In the genomic region with DNA sequence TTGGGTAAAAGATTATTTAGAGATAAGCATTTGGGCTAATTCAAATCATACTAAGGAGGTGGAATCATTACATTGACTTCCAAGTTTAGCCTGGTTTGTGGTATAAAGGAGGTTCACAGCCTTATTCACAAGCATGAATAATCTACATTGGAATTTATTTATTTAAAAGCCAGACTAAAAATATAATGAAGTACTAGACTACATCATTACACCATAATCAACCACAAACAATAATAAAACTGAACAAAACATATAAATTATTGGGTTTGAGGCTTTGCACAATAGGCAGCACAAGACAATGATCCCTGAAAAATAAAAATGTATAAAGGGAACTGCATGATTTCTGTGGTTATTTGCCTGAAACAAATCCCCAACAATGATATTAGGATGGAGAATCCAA, we compare ENCODE assay signal across 29 cellular contexts.
A peak's percentile ranks its signal among the peaks of the same experiment; 100 is the strongest.
DNase-seq lines count a peak whose midpoint lies in the region; FAIRE-seq and TF ChIP-seq lines count a peak whose summit lies in the region.
"Had no signal": no experiment of that assay in that cellular context is flagged by ENCODE, and none has a peak within 500 bp of the region (broad histone marks: within the 10 kb centered on the region; RNA-seq: fewer than 3 reads in every experiment).

No MANE protein-coding gene starts in this region.

- no peaks in the 10 kb centered on the region for H3K36me3 Mint-ChIP-seq in MCF 10A (ENCODE audit: insufficient read depth, unreplicated experiment)
- H3K36me3 Mint-ChIP-seq in astrocyte (ENCODE audit: low read depth, unreplicated experiment) = no peaks in the 10 kb centered on the region
- H3K36me3 Mint-ChIP-seq: T-cell had no signal

- H3K4me2 ChIP-seq in astrocyte (ENCODE audit: low read length) = peak overlapping the region; percentile 51

- H3K27ac Mint-ChIP-seq in MCF 10A (ENCODE audit: low read depth, unreplicated experiment) (no peak overlapping the region), astrocyte (ENCODE audit: unreplicated experiment) (peak overlapping the region; percentile 84)
- H3K27ac Mint-ChIP-seq: activated CD4-positive, alpha-beta T cell treated with anti-CD3 and anti-CD28 coated beads for 36 hours; nephron progenitor cell; T-cell had no signal

- FAIRE-seq in astrocyte (lab: Jason Lieb, UNC) = no peak
- FAIRE-seq: TTC549 had no signal

- H3K36me3 ChIP-seq in breast epithelium (no peaks in the 10 kb centered on the region), astrocyte (ENCODE audit: insufficient read depth, low read length) (no peaks in the 10 kb centered on the region)
- H3K36me3 ChIP-seq: heart left ventricle, left lung, right lobe of liver, upper lobe of left lung had no signal

- H3K27me3 ChIP-seq in breast epithelium (no peaks in the 10 kb centered on the region), astrocyte (ENCODE audit: insufficient read depth, low read length) (no peaks in the 10 kb centered on the region)
- H3K27me3 ChIP-seq: heart left ventricle, left lung, right lobe of liver, upper lobe of left lung had no signal

- H3K79me2 ChIP-seq in astrocyte (ENCODE audit: insufficient read depth, low read length) = no peaks in the 10 kb centered on the region

- DNase-seq in MCF 10A (ENCODE audit: unreplicated experiment) = peak; percentile 4
- no peak for DNase-seq in breast epithelium (ENCODE audit: low spot score in 2 of 2)
- DNase-seq in astrocyte (ENCODE audit: low read depth) = peak; percentile 94
- DNase-seq in fibroblast of the aortic adventitia (ENCODE audit: low read depth) = peak; percentile 52
- DNase-seq in stromal cell of bone marrow (ENCODE audit: low read depth) = peak; percentile 40
- no peak for DNase-seq in head of caudate nucleus
- no peak for DNase-seq in GM10266 (ENCODE audit: extremely low spot score)
- DNase-seq in COR-L47 (lab: John Stamatoyannopoulos, UW) = no peak
- DNase-seq: activated CD4-positive, alpha-beta T cell treated with anti-CD3 and anti-CD28 coated beads for 36 hours; activated CD8-positive, alpha-beta memory T cell treated with anti-CD3 and anti-CD28 coated beads for 24 hours; activated naive CD4-positive, alpha-beta T cell treated with anti-CD3 and anti-CD28 coated beads, Interleukin-2, amount 50 U/mL, for 16 hours; activated T-cell treated with anti-CD3 and anti-CD28 coated beads, Interleukin-2, amount 50 U/mL, for 4 hours; anterior cingulate cortex; C1 segment of cervical spinal cord; effector memory CD4-positive, alpha-beta T cell; heart left ventricle; left lung; NCI-H1048; NCI-H2029; nephron progenitor cell; OCI-M1; right lobe of liver; SHP77 treated with DMSO at 0.1 percent for 48 hours; stimulated activated CD4-positive, alpha-beta T cell treated with anti-CD3 and anti-CD28 coated beads, Interleukin-15, amount 100 ng/mL, for 24 hours; stimulated activated CD8-positive, alpha-beta memory T cell treated with anti-CD3 and anti-CD28 coated beads, Interleukin-4, amount 100 ng/mL, for 48 hours; T-cell; upper lobe of left lung had no signal

- BruUV-seq in MCF 10A (replicated peaks; lab: Mats Ljungman, UMichigan) = no TSS peak

- H4K20me1 ChIP-seq in astrocyte (ENCODE audit: insufficient read depth, low read length) = no peaks in the 10 kb centered on the region

- H2AFZ ChIP-seq in astrocyte (ENCODE audit: low read depth, low read length) = no peak overlapping the region

- H3K27me3 Mint-ChIP-seq in MCF 10A (ENCODE audit: insufficient read depth, unreplicated experiment) (no peaks in the 10 kb centered on the region), astrocyte (ENCODE audit: low read depth, unreplicated experiment) (no peaks in the 10 kb centered on the region)
- H3K27me3 Mint-ChIP-seq: activated CD4-positive, alpha-beta T cell treated with anti-CD3 and anti-CD28 coated beads for 36 hours; T-cell had no signal

- no peaks in the 10 kb centered on the region for H3K4me1 ChIP-seq in breast epithelium
- H3K4me1 ChIP-seq in astrocyte (ENCODE audit: insufficient read depth, low read length) = peaks cover 17% of the 10 kb centered on the region
- H3K4me1 ChIP-seq: heart left ventricle, left lung, right lobe of liver, upper lobe of left lung had no signal

- POLR2A ChIA-PET in MCF 10A (lab: Yijun Ruan, JAX) = no interaction called here

- CTCF ChIA-PET in MCF 10A (lab: Yijun Ruan, JAX) = no interaction called here

- intact Hi-C loops in MCF 10A (cut with micrococcal nuclease) = no loop called here
- intact Hi-C loops in breast epithelium (cut with DNase I; ENCODE audit: low total_unique reads) = no loop called here
- intact Hi-C loops in head of caudate nucleus (cut with DNase I) = no loop called here

- H3K4me3 ChIP-seq in breast epithelium = no peak overlapping the region
- H3K4me3 ChIP-seq in astrocyte (ENCODE audit: insufficient read depth, low read depth, low read length) = no peak overlapping the region
- H3K4me3 ChIP-seq in fibroblast of the aortic adventitia (ENCODE audit: low read depth, low read length) = no peak overlapping the region
- H3K4me3 ChIP-seq: heart left ventricle, left lung, right lobe of liver, upper lobe of left lung had no signal

- no peak for TF ChIP-seq POLR2A in breast epithelium (IDR thresholded peaks at IDR 0.05)

- H3K4me1 Mint-ChIP-seq in MCF 10A (ENCODE audit: insufficient read depth, unreplicated experiment) = no peaks in the 10 kb centered on the region
- H3K4me1 Mint-ChIP-seq in astrocyte (ENCODE audit: low read depth, unreplicated experiment) = peaks cover 14% of the 10 kb centered on the region
- H3K4me1 Mint-ChIP-seq: activated CD4-positive, alpha-beta T cell treated with anti-CD3 and anti-CD28 coated beads for 36 hours; nephron progenitor cell; T-cell had no signal

- H3K27ac ChIP-seq in breast epithelium (no peak overlapping the region), astrocyte (ENCODE audit: low read depth, low read length) (peak overlapping the region; percentile 77)
- H3K27ac ChIP-seq: 22Rv1, heart left ventricle, left lung, right lobe of liver, upper lobe of left lung had no signal

- H3K9me3 Mint-ChIP-seq in MCF 10A (ENCODE audit: unreplicated experiment) (peaks cover 5% of the 10 kb centered on the region), astrocyte (ENCODE audit: unreplicated experiment) (peaks cover 1% of the 10 kb centered on the region)

- TF ChIP-seq CTCF in MCF 10A (IDR thresholded peaks at IDR 0.05; ENCODE audit: unreplicated experiment) (no peak), breast epithelium (IDR thresholded peaks at IDR 0.05) (no peak), astrocyte (IDR thresholded peaks at IDR 0.05; ENCODE audit: insufficient read depth, low read depth, low read length) (no peak), fibroblast of the aortic adventitia (IDR thresholded peaks at IDR 0.05; ENCODE audit: insufficient read depth, low read length) (no peak), GM10266 (IDR thresholded peaks at IDR 0.05; ENCODE audit: control insufficient read depth, insufficient read depth, low read depth, missing control alignments) (no peak)

- H3K4me3 Mint-ChIP-seq in MCF 10A (ENCODE audit: unreplicated experiment) (no peak overlapping the region), astrocyte (ENCODE audit: unreplicated experiment) (no peak overlapping the region)
- H3K4me3 Mint-ChIP-seq: activated CD4-positive, alpha-beta T cell treated with anti-CD3 and anti-CD28 coated beads for 36 hours; activated T-cell treated with anti-CD3 and anti-CD28 coated beads, Interleukin-2, amount 50 U/mL, for 4 hours; nephron progenitor cell; T-cell had no signal

- peak overlapping the region; percentile 63 for H3K9ac ChIP-seq in astrocyte (ENCODE audit: low read length)

- H3K9me3 ChIP-seq in breast epithelium (peaks cover 6 to 7% of the 10 kb centered on the region in 2 donors), astrocyte (ENCODE audit: insufficient read depth, low read depth, low read length) (no peaks in the 10 kb centered on the region)
- H3K9me3 ChIP-seq: right lobe of liver had no signal

Comparison
In these comparisons a context has a peak if more than half of its experiments do, and no peak if none do; other contexts are left out.
1. DNase-seq: peak in MCF 10A (single experiment), astrocyte (single experiment), fibroblast of the aortic adventitia (single experiment) and stromal cell of bone marrow (single experiment); none in breast epithelium (0 of 2), head of caudate nucleus (0 of 42), GM10266 (single experiment) and COR-L47 (single experiment).